ENCODE assay signal across 35 cellular contexts in genomic region chr11:8224711-8225110, GRCh38. TPM values are rescaled to one million over a fixed set of nuclear protein-coding genes. Genes with fewer than 3 reads are reported as not detected.
"Had no signal": no experiment of that assay in that cellular context is flagged by ENCODE, and none has a peak within 500 bp of the region (broad histone marks: within the 10 kb centered on the region; RNA-seq: fewer than 3 reads in every experiment).

No MANE protein-coding gene starts in this region.

- H3K36me3 ChIP-seq: ascending aorta, cardiac muscle cell had no signal

- H3K27me3 Mint-ChIP-seq: activated CD4-positive, alpha-beta T cell treated with anti-CD3 and anti-CD28 coated beads for 36 hours; activated CD4-positive, alpha-beta T cell treated with anti-CD3 and anti-CD28 coated beads, Interleukin-2, amount 10 ng/mL, durations not matched to agents 7 days and 5 days; activated naive CD4-positive, alpha-beta T cell treated with anti-CD3 and anti-CD28 coated beads, Interleukin-2, amount 10 ng/mL, durations not matched to agents 7 days and 5 days; activated naive CD4-positive, alpha-beta T cell treated with anti-CD3 and anti-CD28 coated beads, Interleukin-2, amount 50 U/mL, for 24 hours; activated T-cell treated with anti-CD3 and anti-CD28 coated beads, Interleukin-2, amount 50 U/mL, for 24 hours had no signal

- H3K27ac ChIP-seq: ascending aorta, cardiac muscle cell had no signal

- FAIRE-seq: bronchial epithelial cell had no signal

- ATAC-seq: activated CD4-positive, CD25-positive, alpha-beta regulatory T cell treated with anti-CD3 and anti-CD28 coated beads, Interleukin-2, amount 50 U/mL, for 24 hours; activated naive CD8-positive, alpha-beta T cell treated with anti-CD3 and anti-CD28 coated beads, Interleukin-2, amount 50 U/mL, for 24 hours had no signal

- H3K4me1 Mint-ChIP-seq: activated CD4-positive, alpha-beta T cell treated with anti-CD3 and anti-CD28 coated beads for 36 hours; activated CD4-positive, alpha-beta T cell treated with anti-CD3 and anti-CD28 coated beads, Interleukin-2, amount 10 ng/mL, durations not matched to agents 7 days and 5 days; activated naive CD4-positive, alpha-beta T cell treated with anti-CD3 and anti-CD28 coated beads, Interleukin-2, amount 10 ng/mL, durations not matched to agents 7 days and 5 days; activated naive CD4-positive, alpha-beta T cell treated with anti-CD3 and anti-CD28 coated beads, Interleukin-2, amount 50 U/mL, for 24 hours had no signal

- H3K4me3 ChIP-seq: ascending aorta, cardiac muscle cell had no signal

- H3K9me3 Mint-ChIP-seq: activated CD4-positive, alpha-beta memory T cell treated with anti-CD3 and anti-CD28 coated beads, Interleukin-2, amount 10 ng/mL, durations not matched to agents 7 days and 5 days; activated CD4-positive, alpha-beta T cell treated with anti-CD3 and anti-CD28 coated beads, Interleukin-2, amount 10 ng/mL, durations not matched to agents 7 days and 5 days; activated naive CD4-positive, alpha-beta T cell treated with anti-CD3 and anti-CD28 coated beads, Interleukin-2, amount 10 ng/mL, durations not matched to agents 7 days and 5 days; activated naive CD4-positive, alpha-beta T cell treated with anti-CD3 and anti-CD28 coated beads, Interleukin-2, amount 50 U/mL, for 24 hours; activated naive CD8-positive, alpha-beta T cell treated with anti-CD3 and anti-CD28 coated beads, Interleukin-2, amount 10 ng/mL, durations not matched to agents 7 days and 5 days; activated naive CD8-positive, alpha-beta T cell treated with anti-CD3 and anti-CD28 coated beads, Interleukin-2, amount 50 U/mL, for 24 hours; activated T-cell treated with anti-CD3 and anti-CD28 coated beads, Interleukin-2, amount 50 U/mL, for 24 hours; activated T-helper 2 cell treated with anti-CD3 and anti-CD28 coated beads, Interferon-gamma antibody, Interleukin-2, Interleukin-4, amounts not matched to agents 10 μg/mL and 5 μg/mL and 100 μg/mL, durations not matched to agents 14 hours and 24 hours and 36 hours; central memory CD8-positive, alpha-beta T cell; T-helper 1 cell treated with Interleukin-12 subunit alpha and Interleukin-12 subunit beta and Interleukin-4 antibody, amounts not matched to agents 30 μg/mL and 1 μg/mL, for 36 hours; T-helper 2 cell treated with Interferon-gamma antibody and Interleukin-4, amounts not matched to agents 5 μg/mL and 100 μg/mL, for 36 hours; WTC11 had no signal

- DNase-seq: activated CD4-positive, alpha-beta memory T cell treated with anti-CD3 and anti-CD28 coated beads, Interleukin-2, amount 10 ng/mL, durations not matched to agents 7 days and 5 days; activated CD4-positive, alpha-beta T cell treated with anti-CD3 and anti-CD28 coated beads for 1 hour; activated CD4-positive, alpha-beta T cell treated with anti-CD3 and anti-CD28 coated beads for 36 hours; activated CD4-positive, alpha-beta T cell treated with anti-CD3 and anti-CD28 coated beads for 48 hours; activated CD4-positive, alpha-beta T cell treated with anti-CD3 and anti-CD28 coated beads, Interleukin-2, amount 10 ng/mL, durations not matched to agents 7 days and 5 days; activated CD4-positive, alpha-beta T cell treated with anti-CD3 and anti-CD28 coated beads, Interleukin-2, amount 50 U/mL, for 48 hours; activated CD4-positive, CD25-positive, alpha-beta regulatory T cell; activated CD8-positive, alpha-beta memory T cell treated with anti-CD3 and anti-CD28 coated beads for 24 hours; activated CD8-positive, alpha-beta memory T cell treated with anti-CD3 and anti-CD28 coated beads, Interleukin-2, amount 10 ng/mL, durations not matched to agents 7 days and 5 days; activated CD8-positive, alpha-beta memory T cell treated with anti-CD3 and anti-CD28 coated beads, Interleukin-2, amount 50 U/mL, for 48 hours; activated CD8-positive, alpha-beta T cell treated with anti-CD3 and anti-CD28 coated beads, Interleukin-2, amount 10 ng/mL, durations not matched to agents 7 days and 5 days; activated effector memory CD4-positive, alpha-beta T cell treated with Interleukin-2 at 50 U/mL for 16 hours; activated gamma-delta T cell; activated naive CD4-positive, alpha-beta T cell treated with anti-CD3 and anti-CD28 coated beads, Interleukin-2, amount 10 ng/mL, durations not matched to agents 7 days and 5 days; activated naive CD4-positive, alpha-beta T cell treated with Interleukin-2 at 50 U/mL for 16 hours; activated naive CD8-positive, alpha-beta T cell treated with anti-CD3 and anti-CD28 coated beads, Interleukin-2, amount 10 ng/mL, durations not matched to agents 7 days and 5 days; activated naive CD8-positive, alpha-beta T cell treated with anti-CD3 and anti-CD28 coated beads, Interleukin-2, amount 50 U/mL, for 24 hours; activated T-cell treated with anti-CD3 and anti-CD28 coated beads, Interleukin-2, amount 50 U/mL, for 24 hours; activated T-cell treated with anti-CD3 and anti-CD28 coated beads, Interleukin-2, amount 50 U/mL, for 48 hours; cerebellar nuclear complex; T-helper 1 cell; T-helper 2 cell; T-helper 9 cell; WERI-Rb-1 had no signal

- H3K4me3 Mint-ChIP-seq: activated CD4-positive, alpha-beta memory T cell treated with anti-CD3 and anti-CD28 coated beads, Interleukin-2, amount 10 ng/mL, durations not matched to agents 7 days and 5 days; activated CD4-positive, alpha-beta T cell treated with anti-CD3 and anti-CD28 coated beads for 36 hours; activated CD4-positive, alpha-beta T cell treated with anti-CD3 and anti-CD28 coated beads, Interleukin-2, amount 10 ng/mL, durations not matched to agents 7 days and 5 days; activated CD8-positive, alpha-beta memory T cell treated with anti-CD3 and anti-CD28 coated beads, Interleukin-2, amount 10 ng/mL, durations not matched to agents 7 days and 5 days; activated CD8-positive, alpha-beta T cell treated with anti-CD3 and anti-CD28 coated beads, Interleukin-2, amount 10 ng/mL, durations not matched to agents 7 days and 5 days; activated naive CD4-positive, alpha-beta T cell treated with anti-CD3 and anti-CD28 coated beads, Interleukin-2, amount 10 ng/mL, durations not matched to agents 7 days and 5 days; activated naive CD4-positive, alpha-beta T cell treated with anti-CD3 and anti-CD28 coated beads, Interleukin-2, amount 50 U/mL, for 24 hours; activated naive CD8-positive, alpha-beta T cell; activated naive CD8-positive, alpha-beta T cell treated with anti-CD3 and anti-CD28 coated beads, Interleukin-2, amount 10 ng/mL, durations not matched to agents 7 days and 5 days; activated naive CD8-positive, alpha-beta T cell treated with anti-CD3 and anti-CD28 coated beads, Interleukin-2, amount 50 U/mL, for 24 hours; activated T-cell treated with anti-CD3 and anti-CD28 coated beads, Interleukin-2, amount 50 U/mL, for 24 hours; central memory CD8-positive, alpha-beta T cell; T-helper 1 cell treated with Interleukin-12 subunit alpha and Interleukin-12 subunit beta and Interleukin-4 antibody, amounts not matched to agents 30 μg/mL and 1 μg/mL, for 36 hours; T-helper 2 cell treated with Interferon-gamma antibody and Interleukin-4, amounts not matched to agents 5 μg/mL and 100 μg/mL, for 36 hours; WTC11 had no signal

- H3K27ac Mint-ChIP-seq: activated CD4-positive, alpha-beta T cell treated with anti-CD3 and anti-CD28 coated beads for 36 hours; activated CD4-positive, alpha-beta T cell treated with anti-CD3 and anti-CD28 coated beads, Interleukin-2, amount 10 ng/mL, durations not matched to agents 7 days and 5 days; activated CD8-positive, alpha-beta memory T cell treated with anti-CD3 and anti-CD28 coated beads, Interleukin-2, amount 10 ng/mL, durations not matched to agents 7 days and 5 days; activated CD8-positive, alpha-beta T cell treated with anti-CD3 and anti-CD28 coated beads, Interleukin-2, amount 10 ng/mL, durations not matched to agents 7 days and 5 days; activated naive CD4-positive, alpha-beta T cell treated with anti-CD3 and anti-CD28 coated beads, Interleukin-2, amount 10 ng/mL, durations not matched to agents 7 days and 5 days; activated naive CD4-positive, alpha-beta T cell treated with anti-CD3 and anti-CD28 coated beads, Interleukin-2, amount 50 U/mL, for 24 hours; activated naive CD8-positive, alpha-beta T cell; activated naive CD8-positive, alpha-beta T cell treated with anti-CD3 and anti-CD28 coated beads, Interleukin-2, amount 10 ng/mL, durations not matched to agents 7 days and 5 days; activated naive CD8-positive, alpha-beta T cell treated with anti-CD3 and anti-CD28 coated beads, Interleukin-2, amount 50 U/mL, for 24 hours; activated T-cell treated with anti-CD3 and anti-CD28 coated beads, Interleukin-2, amount 50 U/mL, for 24 hours; activated T-helper 2 cell treated with anti-CD3 and anti-CD28 coated beads, Interferon-gamma antibody, Interleukin-2, Interleukin-4, amounts not matched to agents 10 μg/mL and 5 μg/mL and 100 μg/mL, durations not matched to agents 14 hours and 24 hours and 36 hours; T-helper 1 cell treated with Interleukin-12 subunit alpha and Interleukin-12 subunit beta and Interleukin-4 antibody, amounts not matched to agents 30 μg/mL and 1 μg/mL, for 36 hours; T-helper 2 cell treated with Interferon-gamma antibody and Interleukin-4, amounts not matched to agents 5 μg/mL and 100 μg/mL, for 36 hours; WTC11 had no signal

- H3K27me3 ChIP-seq: ascending aorta, cardiac muscle cell had no signal

- H3K36me3 Mint-ChIP-seq: activated CD8-positive, alpha-beta memory T cell treated with anti-CD3 and anti-CD28 coated beads, Interleukin-2, amount 10 ng/mL, durations not matched to agents 7 days and 5 days; activated naive CD4-positive, alpha-beta T cell treated with anti-CD3 and anti-CD28 coated beads, Interleukin-2, amount 10 ng/mL, durations not matched to agents 7 days and 5 days; activated naive CD4-positive, alpha-beta T cell treated with anti-CD3 and anti-CD28 coated beads, Interleukin-2, amount 50 U/mL, for 24 hours; activated naive CD8-positive, alpha-beta T cell; activated naive CD8-positive, alpha-beta T cell treated with anti-CD3 and anti-CD28 coated beads, Interleukin-2, amount 10 ng/mL, durations not matched to agents 7 days and 5 days; WTC11 had no signal

- H3K9me3 ChIP-seq: ascending aorta had no signal

RNA-seq across cellular contexts. Expression of gene LMO1, which starts 39.0 kb away (rescaled TPM):
- total RNA-seq: activated CD4-positive, alpha-beta memory T cell treated with anti-CD3 and anti-CD28 coated beads, Interleukin-2, amount 10 ng/mL, durations not matched to agents 7 days and 5 days; activated CD4-positive, alpha-beta T cell treated with anti-CD3 and anti-CD28 coated beads for 36 hours; activated CD4-positive, alpha-beta T cell treated with anti-CD3 and anti-CD28 coated beads, Interleukin-2, amount 10 ng/mL, durations not matched to agents 7 days and 5 days; activated CD8-positive, alpha-beta memory T cell treated with anti-CD3 and anti-CD28 coated beads, Interleukin-2, amount 10 ng/mL, durations not matched to agents 7 days and 5 days; activated CD8-positive, alpha-beta T cell treated with anti-CD3 and anti-CD28 coated beads, Interleukin-2, amount 10 ng/mL, durations not matched to agents 7 days and 5 days; activated naive CD8-positive, alpha-beta T cell treated with anti-CD3 and anti-CD28 coated beads, Interleukin-2, amount 10 ng/mL, durations not matched to agents 7 days and 5 days; activated T-helper 2 cell treated with anti-CD3 and anti-CD28 coated beads, Interferon-gamma antibody, Interleukin-2, Interleukin-4, amounts not matched to agents 10 μg/mL and 5 μg/mL and 100 μg/mL, durations not matched to agents 14 hours and 24 hours and 36 hours; ascending aorta; bronchial epithelial cell had no signal
